In genomic region chr1:161219078-161219892, GRCh38 we compare ENCODE assay signal across 1 cellular context.
TF ChIP-seq lines count a peak whose summit lies in the region.

No MANE protein-coding gene starts in this region.

TF ChIP-seq in HepG2, 621 proteins besides CTCF, POLR2A, EP300 and RAD21 (continued from another document and continues in another):
- TF ChIP-seq ZNF878 (CRISPR knock-in tag; IDR thresholded peaks at IDR 0.05) (0 out of 2 replicates have a peak, but pooled peaks have one; percentile 43), PAF1 (CRISPR knock-in tag; IDR thresholded peaks at IDR 0.05) (peak; percentile 86), MTF1 (CRISPR knock-in tag; IDR thresholded peaks at IDR 0.05) (peak; percentile 17; the same call in 1 of the 2 replicates), MAZ (IDR thresholded peaks at IDR 0.05; ENCODE audit: borderline replicate concordance, low read depth, low read length) (no peak), MAZ (CRISPR knock-in tag; IDR thresholded peaks at IDR 0.05; ENCODE audit: low read depth) (no peak; the same call in 1 of the 2 replicates), AHR (CRISPR knock-in tag; IDR thresholded peaks at IDR 0.05) (no peak), ZBTB7B (CRISPR knock-in tag; IDR thresholded peaks at IDR 0.05) (no peak; the same call in 1 of the 2 replicates), FOSL1 (CRISPR knock-in tag; IDR thresholded peaks at IDR 0.05; ENCODE audit: borderline replicate concordance) (0 out of 2 replicates have a peak, but pooled peaks have one; percentile 21), SMYD3 (CRISPR knock-in tag; IDR thresholded peaks at IDR 0.05) (0 out of 2 replicates have a peak, but pooled peaks have one; percentile 19), ZBTB46 (CRISPR knock-in tag; IDR thresholded peaks at IDR 0.05; ENCODE audit: borderline replicate concordance) (0 out of 2 replicates have a peak, but pooled peaks have one; percentile 36), FOXJ3 (CRISPR knock-in tag; IDR thresholded peaks at IDR 0.05; ENCODE audit: borderline replicate concordance) (no peak), NCOR1 (IDR thresholded peaks at IDR 0.05; ENCODE audit: borderline replicate concordance, low read length) (no peak), ARID3A (IDR thresholded peaks at IDR 0.05; ENCODE audit: low read depth, low read length) (no peak), NR2C2 (CRISPR knock-in tag; IDR thresholded peaks at IDR 0.05; ENCODE audit: borderline replicate concordance) (0 out of 2 replicates have a peak, but pooled peaks have one; percentile 7), ZSCAN9 (CRISPR knock-in tag; IDR thresholded peaks at IDR 0.05; ENCODE audit: borderline replicate concordance) (no peak), JDP2 (CRISPR knock-in tag; IDR thresholded peaks at IDR 0.05; ENCODE audit: borderline replicate concordance) (peak; percentile 10; the same call in 1 of the 2 replicates), ELF3 (CRISPR knock-in tag; IDR thresholded peaks at IDR 0.05) (no peak; the same call in 1 of the 2 replicates), ZNF329 (CRISPR knock-in tag; IDR thresholded peaks at IDR 0.05; ENCODE audit: low read depth) (no peak), ZNF891 (CRISPR knock-in tag; IDR thresholded peaks at IDR 0.05) (no peak), LCORL (IDR thresholded peaks at IDR 0.05) (no peak), LCORL (CRISPR knock-in tag; IDR thresholded peaks at IDR 0.05) (no peak), SOX13 (IDR thresholded peaks at IDR 0.05) (peak; percentile 10; the same call in 1 of the 2 replicates), SOX13 (CRISPR knock-in tag; conservative IDR thresholded peaks at IDR 0.05 in 1 of 2, IDR thresholded peaks at IDR 0.05 in 1 of 2) (no peak), REL (CRISPR knock-in tag; conservative IDR thresholded peaks at IDR 0.05) (peak; percentile 68; the same call in 1 of the 2 replicates), MIER2 (CRISPR knock-in tag; IDR thresholded peaks at IDR 0.05) (no peak), ZFX (CRISPR knock-in tag; IDR thresholded peaks at IDR 0.05; ENCODE audit: low read depth) (0 out of 2 replicates have a peak, but pooled peaks have one; percentile 30), ATAD3A (CRISPR knock-in tag; IDR thresholded peaks at IDR 0.05) (no peak), ZNF777 (CRISPR knock-in tag; IDR thresholded peaks at IDR 0.05) (peak; percentile 15; the same call in 1 of the 2 replicates), ZNF605 (CRISPR knock-in tag; IDR thresholded peaks at IDR 0.05) (peak; percentile 41; the same call in 1 of the 2 replicates), RELA (CRISPR knock-in tag; IDR thresholded peaks at IDR 0.05) (no peak), SSRP1 (CRISPR knock-in tag; IDR thresholded peaks at IDR 0.05) (peak; percentile 72; the same call in 1 of the 2 replicates), BCL3 (CRISPR knock-in tag; IDR thresholded peaks at IDR 0.05) (no peak), NR2F2 (IDR thresholded peaks at IDR 0.05; ENCODE audit: borderline replicate concordance, low read depth) (no peak), ZNF564 (CRISPR knock-in tag; IDR thresholded peaks at IDR 0.05) (0 out of 2 replicates have a peak, but pooled peaks have one; percentile 43), ZBTB21 (CRISPR knock-in tag; IDR thresholded peaks at IDR 0.05) (no peak), HOXA9 (CRISPR knock-in tag; IDR thresholded peaks at IDR 0.05; ENCODE audit: borderline replicate concordance) (peak; percentile 52; the same call in 1 of the 2 replicates), ATM (IDR thresholded peaks at IDR 0.05; ENCODE audit: borderline replicate concordance) (no peak), ZNF441 (CRISPR knock-in tag; IDR thresholded peaks at IDR 0.05; ENCODE audit: borderline replicate concordance) (no peak), TRAFD1 (CRISPR knock-in tag; IDR thresholded peaks at IDR 0.05; ENCODE audit: borderline replicate concordance) (0 out of 2 replicates have a peak, but pooled peaks have one; percentile 12), NFAT5 (CRISPR knock-in tag; IDR thresholded peaks at IDR 0.05) (no peak), ZNF12 (CRISPR knock-in tag; IDR thresholded peaks at IDR 0.05) (0 out of 2 replicates have a peak, but pooled peaks have one; percentile 13), SMAD3 (CRISPR knock-in tag; IDR thresholded peaks at IDR 0.05) (no peak), ZSCAN21 (CRISPR knock-in tag; IDR thresholded peaks at IDR 0.05; ENCODE audit: borderline replicate concordance) (no peak), SRY (CRISPR knock-in tag; IDR thresholded peaks at IDR 0.05) (0 out of 2 replicates have a peak, but pooled peaks have one; percentile 13), ZNF205 (CRISPR knock-in tag; IDR thresholded peaks at IDR 0.05) (no peak), MAFF (IDR thresholded peaks at IDR 0.05; ENCODE audit: low read depth, low read length) (peak; percentile 46)
- TF ChIP-seq, protein P1, sequence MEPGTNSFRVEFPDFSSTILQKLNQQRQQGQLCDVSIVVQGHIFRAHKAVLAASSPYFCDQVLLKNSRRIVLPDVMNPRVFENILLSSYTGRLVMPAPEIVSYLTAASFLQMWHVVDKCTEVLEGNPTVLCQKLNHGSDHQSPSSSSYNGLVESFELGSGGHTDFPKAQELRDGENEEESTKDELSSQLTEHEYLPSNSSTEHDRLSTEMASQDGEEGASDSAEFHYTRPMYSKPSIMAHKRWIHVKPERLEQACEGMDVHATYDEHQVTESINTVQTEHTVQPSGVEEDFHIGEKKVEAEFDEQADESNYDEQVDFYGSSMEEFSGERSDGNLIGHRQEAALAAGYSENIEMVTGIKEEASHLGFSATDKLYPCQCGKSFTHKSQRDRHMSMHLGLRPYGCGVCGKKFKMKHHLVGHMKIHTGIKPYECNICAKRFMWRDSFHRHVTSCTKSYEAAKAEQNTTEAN (CRISPR knock-in tag; conservative IDR thresholded peaks at IDR 0.05): no peak
- TF ChIP-seq, protein P2, sequence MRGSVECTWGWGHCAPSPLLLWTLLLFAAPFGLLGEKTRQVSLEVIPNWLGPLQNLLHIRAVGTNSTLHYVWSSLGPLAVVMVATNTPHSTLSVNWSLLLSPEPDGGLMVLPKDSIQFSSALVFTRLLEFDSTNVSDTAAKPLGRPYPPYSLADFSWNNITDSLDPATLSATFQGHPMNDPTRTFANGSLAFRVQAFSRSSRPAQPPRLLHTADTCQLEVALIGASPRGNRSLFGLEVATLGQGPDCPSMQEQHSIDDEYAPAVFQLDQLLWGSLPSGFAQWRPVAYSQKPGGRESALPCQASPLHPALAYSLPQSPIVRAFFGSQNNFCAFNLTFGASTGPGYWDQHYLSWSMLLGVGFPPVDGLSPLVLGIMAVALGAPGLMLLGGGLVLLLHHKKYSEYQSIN (CRISPR knock-in tag; IDR thresholded peaks at IDR 0.05; ENCODE audit: borderline replicate concordance): no peak
- TF ChIP-seq, protein P3, sequence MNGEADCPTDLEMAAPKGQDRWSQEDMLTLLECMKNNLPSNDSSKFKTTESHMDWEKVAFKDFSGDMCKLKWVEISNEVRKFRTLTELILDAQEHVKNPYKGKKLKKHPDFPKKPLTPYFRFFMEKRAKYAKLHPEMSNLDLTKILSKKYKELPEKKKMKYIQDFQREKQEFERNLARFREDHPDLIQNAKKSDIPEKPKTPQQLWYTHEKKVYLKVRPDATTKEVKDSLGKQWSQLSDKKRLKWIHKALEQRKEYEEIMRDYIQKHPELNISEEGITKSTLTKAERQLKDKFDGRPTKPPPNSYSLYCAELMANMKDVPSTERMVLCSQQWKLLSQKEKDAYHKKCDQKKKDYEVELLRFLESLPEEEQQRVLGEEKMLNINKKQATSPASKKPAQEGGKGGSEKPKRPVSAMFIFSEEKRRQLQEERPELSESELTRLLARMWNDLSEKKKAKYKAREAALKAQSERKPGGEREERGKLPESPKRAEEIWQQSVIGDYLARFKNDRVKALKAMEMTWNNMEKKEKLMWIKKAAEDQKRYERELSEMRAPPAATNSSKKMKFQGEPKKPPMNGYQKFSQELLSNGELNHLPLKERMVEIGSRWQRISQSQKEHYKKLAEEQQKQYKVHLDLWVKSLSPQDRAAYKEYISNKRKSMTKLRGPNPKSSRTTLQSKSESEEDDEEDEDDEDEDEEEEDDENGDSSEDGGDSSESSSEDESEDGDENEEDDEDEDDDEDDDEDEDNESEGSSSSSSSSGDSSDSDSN (CRISPR knock-in tag; IDR thresholded peaks at IDR 0.05): no peak
- TF ChIP-seq, protein P4, sequence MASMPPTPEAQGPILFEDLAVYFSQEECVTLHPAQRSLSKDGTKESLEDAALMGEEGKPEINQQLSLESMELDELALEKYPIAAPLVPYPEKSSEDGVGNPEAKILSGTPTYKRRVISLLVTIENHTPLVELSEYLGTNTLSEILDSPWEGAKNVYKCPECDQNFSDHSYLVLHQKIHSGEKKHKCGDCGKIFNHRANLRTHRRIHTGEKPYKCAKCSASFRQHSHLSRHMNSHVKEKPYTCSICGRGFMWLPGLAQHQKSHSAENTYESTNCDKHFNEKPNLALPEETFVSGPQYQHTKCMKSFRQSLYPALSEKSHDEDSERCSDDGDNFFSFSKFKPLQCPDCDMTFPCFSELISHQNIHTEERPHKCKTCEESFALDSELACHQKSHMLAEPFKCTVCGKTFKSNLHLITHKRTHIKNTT (CRISPR knock-in tag; IDR thresholded peaks at IDR 0.05): no peak
